ENCODE assay signal across 11 cellular contexts in genomic region chr17:41895617-41896016, GRCh38. TPM values are rescaled to one million over a fixed set of nuclear protein-coding genes. Genes with fewer than 3 reads are reported as not detected.
A peak's percentile ranks its signal among the peaks of the same experiment; 100 is the strongest.
DNase-seq lines count a peak whose midpoint lies in the region; ATAC-seq and TF ChIP-seq lines count a peak whose summit lies in the region.
"Had no signal": no experiment of that assay in that cellular context is flagged by ENCODE, and none has a peak within 500 bp of the region (broad histone marks: within the 10 kb centered on the region; RNA-seq: fewer than 3 reads in every experiment).

No MANE protein-coding gene starts in this region.

- peaks cover 3 to 18% of the 10 kb centered on the region in 2 donors for H3K36me3 ChIP-seq in aorta (ENCODE audit: control insufficient read depth in 1 of 2, insufficient read depth in 2 of 2, low read length in 1 of 2)

- H3K4me1 ChIP-seq in aorta (ENCODE audit: control insufficient read depth in 1 of 2, insufficient read depth in 2 of 2, low read length in 2 of 2): no peaks in the 10 kb centered on the region

- no peaks in the 10 kb centered on the region for H3K9me3 ChIP-seq in aorta (ENCODE audit: control insufficient read depth, low read length)

- H3K4me1 Mint-ChIP-seq in stimulated activated naive CD8-positive, alpha-beta T cell treated with anti-CD3 and anti-CD28 coated beads, Interleukin-15, Interleukin-2, amounts not matched to agents 100 ng/mL and 50 ng/mL, for 24 hours (ENCODE audit: low read depth): no peaks in the 10 kb centered on the region

- H3K36me3 Mint-ChIP-seq in stimulated activated naive CD8-positive, alpha-beta T cell treated with anti-CD3 and anti-CD28 coated beads, Interleukin-15, Interleukin-2, amounts not matched to agents 100 ng/mL and 50 ng/mL, for 24 hours (ENCODE audit: low read depth): peaks cover 69% of the 10 kb centered on the region

- no peak overlapping the region for H3K4me3 Mint-ChIP-seq in stimulated activated naive CD8-positive, alpha-beta T cell treated with anti-CD3 and anti-CD28 coated beads, Interleukin-15, Interleukin-2, amounts not matched to agents 100 ng/mL and 50 ng/mL, for 24 hours

- no peak for ATAC-seq in stimulated activated naive CD8-positive, alpha-beta T cell treated with anti-CD3 and anti-CD28 coated beads, Interleukin-15, Interleukin-2, amounts not matched to agents 100 U/mL and 50 U/mL, for 24 hours
- ATAC-seq in omental fat pad (ENCODE audit: low FRiP score): peak; percentile 35
- ATAC-seq in aorta (ENCODE audit: low FRiP score): peak; percentile 65
- no peak for ATAC-seq in GM21717 (IDR thresholded peaks at IDR 0.05; ENCODE audit: unreplicated experiment)

- intact Hi-C loops in aorta (cut with DNase I): no loop called here

- TF ChIP-seq CTCF in omental fat pad (IDR thresholded peaks at IDR 0.05): no peak

- H3K27ac Mint-ChIP-seq in stimulated activated naive CD8-positive, alpha-beta T cell treated with anti-CD3 and anti-CD28 coated beads, Interleukin-15, Interleukin-2, amounts not matched to agents 100 ng/mL and 50 ng/mL, for 24 hours: peak overlapping the region; percentile 21

- no peaks in the 10 kb centered on the region for H3K9me3 Mint-ChIP-seq in stimulated activated naive CD8-positive, alpha-beta T cell treated with anti-CD3 and anti-CD28 coated beads, Interleukin-15, Interleukin-2, amounts not matched to agents 100 ng/mL and 50 ng/mL, for 24 hours

- 22 to 27% methylated on average over 5 of the region's 5 CpGs for WGBS in aorta, 2 donors

- no peak for DNase-seq in stimulated activated naive CD8-positive, alpha-beta T cell treated with anti-CD3 and anti-CD28 coated beads, Interleukin-15, Interleukin-2, amounts not matched to agents 100 U/mL and 50 U/mL, for 24 hours
- DNase-seq in fibroblast of the conjunctiva (ENCODE audit: low read depth) (peak; percentile 43), omental fat pad (ENCODE audit: low spot score) (no peak), aorta (no peak), NCI-H146 (lab: John Stamatoyannopoulos, UW) (no peak), NCI-H1417 (lab: John Stamatoyannopoulos, UW) (no peak)
- DNase-seq: activated T-cell treated with anti-CD3 and anti-CD28 coated beads for 4 hours; NCI-H446; stimulated activated CD4-positive, alpha-beta T cell treated with anti-CD3 and anti-CD28 coated beads, Interleukin-2, amount 100 ng/mL, for 24 hours had no signal

- no peak overlapping the region for H3K4me3 ChIP-seq in aorta (ENCODE audit: low read length in 2 of 2)

- H3K27me3 Mint-ChIP-seq in stimulated activated naive CD8-positive, alpha-beta T cell treated with anti-CD3 and anti-CD28 coated beads, Interleukin-15, Interleukin-2, amounts not matched to agents 100 ng/mL and 50 ng/mL, for 24 hours: no peaks in the 10 kb centered on the region

- no peaks in the 10 kb centered on the region for H3K27me3 ChIP-seq in aorta (ENCODE audit: control insufficient read depth in 1 of 2, insufficient read depth in 2 of 2, low read length in 1 of 2)

- H3K27ac ChIP-seq in aorta (ENCODE audit: low read depth in 1 of 2, low read length in 2 of 2): no peak overlapping the region

RNA-seq across cellular contexts. Expression of gene ACLY, which starts 23.1 kb away (rescaled TPM):
- total RNA-seq in omental fat pad: 100 to 1,000 TPM in 3 of 4 donors, 10 to 100 TPM in 1; 91.6 to 133 (median 111) TPM
- 100 to 1,000 TPM in 1 of 2 donors, 10 to 100 TPM in 1; 84.5 to 106 TPM for total RNA-seq in aorta
- 10 to 100 TPM; 14.8 to 26.4 TPM for polyA plus RNA-seq in aorta

RNA-seq across cellular contexts. Expression of gene KLHL11, which starts 30.4 kb away (rescaled TPM):
- total RNA-seq in omental fat pad (10 to 100 TPM; 16.2 to 18.8 (median 18.0) TPM), aorta (10 to 100 TPM; 11.9 TPM)
- 1 to 10 TPM; 1.0 to 1.8 TPM for polyA plus RNA-seq in aorta

RNA-seq across cellular contexts. Expression of gene ODAD4, which starts 34.8 kb away (rescaled TPM):
- under 1 TPM; 0.19 to 0.96 (median 0.49) TPM for total RNA-seq in omental fat pad
- total RNA-seq in aorta: 1 to 10 TPM in 1 of 2 donors, under 1 TPM in 1; 0.81 to 1.4 TPM
- polyA plus RNA-seq in aorta: 1 to 10 TPM; 2.4 to 3.8 TPM

RNA-seq across cellular contexts. Expression of gene KLHL10, which starts 58.0 kb away (rescaled TPM):
- total RNA-seq in omental fat pad: under 1 TPM in 3 of 4 donors, not detected in 1; 0.44 to 0.72 (median 0.63) TPM
- under 1 TPM; 0.36 TPM for total RNA-seq in aorta
- polyA plus RNA-seq in aorta: under 1 TPM in 1 of 2 donors, not detected in 1; 0.97 TPM

RNA-seq across cellular contexts. Expression of gene NT5C3B, which starts 59.6 kb away (rescaled TPM):
- total RNA-seq in omental fat pad: 10 to 100 TPM; 35.5 to 65.9 (median 42.5) TPM
- 10 to 100 TPM; 43.5 to 64.3 TPM for total RNA-seq in aorta
- 100 to 1,000 TPM; 100 to 155 TPM for polyA plus RNA-seq in aorta

Comparison
In these comparisons a context has a peak if more than half of its experiments do, and no peak if none do; other contexts are left out.
1. ATAC-seq: peak in omental fat pad (single experiment) and aorta (single experiment); none in stimulated activated naive CD8-positive, alpha-beta T cell treated with anti-CD3 and anti-CD28 coated beads, Interleukin-15, Interleukin-2, amounts not matched to agents 100 U/mL and 50 U/mL, for 24 hours (single experiment) and GM21717 (single experiment).